ENCODE assay signal across 19 cellular contexts in the genomic region with DNA sequence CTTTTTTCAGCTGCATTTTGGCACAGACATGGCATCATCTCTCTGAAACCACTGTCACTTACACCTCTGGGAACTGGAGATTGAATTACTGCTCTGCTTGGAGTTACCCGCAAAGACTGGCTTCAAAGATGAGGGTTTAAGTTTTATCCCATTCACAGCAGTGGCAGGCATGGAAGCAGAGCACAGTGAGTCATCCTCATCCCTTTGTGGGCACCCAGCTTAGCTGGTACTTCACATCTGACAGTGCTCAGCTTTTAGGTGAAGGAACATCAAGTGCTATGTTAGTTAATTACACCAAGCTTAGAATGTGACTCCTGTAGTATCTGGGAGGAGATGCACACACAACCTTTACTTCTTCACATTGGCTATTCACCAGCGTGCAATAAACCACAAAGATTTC. TPM values are rescaled to one million over a fixed set of nuclear protein-coding genes. Genes with fewer than 3 reads are reported as not detected.
DNase-seq lines count a peak whose midpoint lies in the region; ATAC-seq and TF ChIP-seq lines count a peak whose summit lies in the region.
"Had no signal": no experiment of that assay in that cellular context is flagged by ENCODE, and none has a peak within 500 bp of the region (broad histone marks: within the 10 kb centered on the region; RNA-seq: fewer than 3 reads in every experiment).

No MANE protein-coding gene starts in this region.

- H3K36me3 ChIP-seq in upper lobe of right lung: no peaks in the 10 kb centered on the region
- H3K36me3 ChIP-seq: gastrocnemius medialis had no signal

- H3K9me3 Mint-ChIP-seq in chondrocyte (ENCODE audit: low read depth) (no peaks in the 10 kb centered on the region), type B pancreatic cell (no peaks in the 10 kb centered on the region)
- H3K9me3 Mint-ChIP-seq: CD14-positive monocyte; naive B cell; T-helper 2 cell treated with Interferon-gamma antibody and Interleukin-4, amounts not matched to agents 5 μg/mL and 100 μg/mL, for 36 hours had no signal

- no peaks in the 10 kb centered on the region for H3K9me3 ChIP-seq in upper lobe of right lung
- H3K9me3 ChIP-seq: gastrocnemius medialis had no signal

- no peaks in the 10 kb centered on the region for H3K36me3 Mint-ChIP-seq in chondrocyte (ENCODE audit: low read depth)
- H3K36me3 Mint-ChIP-seq in type B pancreatic cell: no peaks in the 10 kb centered on the region
- H3K36me3 Mint-ChIP-seq: CD14-positive monocyte, naive B cell had no signal

- intact Hi-C loops in upper lobe of right lung (cut with DNase I): no loop called here

- H3K27ac ChIP-seq in upper lobe of right lung: no peak overlapping the region
- H3K27ac ChIP-seq: gastrocnemius medialis had no signal

- H3K27me3 Mint-ChIP-seq in chondrocyte (ENCODE audit: low read depth): peaks cover 11% of the 10 kb centered on the region
- H3K27me3 Mint-ChIP-seq in type B pancreatic cell: no peaks in the 10 kb centered on the region

- no peaks in the 10 kb centered on the region for H3K27me3 ChIP-seq in upper lobe of right lung
- H3K27me3 ChIP-seq: gastrocnemius medialis had no signal

- H3K27ac Mint-ChIP-seq in chondrocyte (ENCODE audit: unreplicated experiment) (no peak overlapping the region), type B pancreatic cell (no peak overlapping the region)
- H3K27ac Mint-ChIP-seq: CD14-positive monocyte; naive B cell; T-helper 2 cell treated with Interferon-gamma antibody and Interleukin-4, amounts not matched to agents 5 μg/mL and 100 μg/mL, for 36 hours had no signal

- DNase-seq in HPDE6-E6E7 (ENCODE audit: extremely low spot score) (peak; percentile 19), SW480 (ENCODE audit: low spot score) (peak; percentile 48), glomerular visceral epithelial cell (ENCODE audit: extremely low spot score) (peak; percentile 16), upper lobe of right lung (no peak), SHP77 treated with DMSO at 0.1 percent for 48 hours (lab: John Stamatoyannopoulos, UW) (no peak), chondrocyte (ENCODE audit: low spot score) (no peak), type B pancreatic cell (ENCODE audit: extremely low spot score, unreplicated experiment) (no peak)
- DNase-seq: activated effector memory CD4-positive, alpha-beta T cell treated with Interleukin-2 at 50 U/mL for 16 hours; amygdala; DMS79 treated with DMSO at 0.1 percent for 48 hours; naive B cell; NCI-H146; NCI-H446 treated with DMSO at 0.1 percent for 48 hours had no signal

- no peak for TF ChIP-seq CTCF in upper lobe of right lung (IDR thresholded peaks at IDR 0.05)
- no peak for TF ChIP-seq CTCF in chondrocyte (IDR thresholded peaks at IDR 0.05)
- TF ChIP-seq CTCF in type B pancreatic cell (conservative IDR thresholded peaks at IDR 0.05): no peak

- H3K4me1 ChIP-seq in upper lobe of right lung: no peaks in the 10 kb centered on the region

- no peaks in the 10 kb centered on the region for H3K4me1 Mint-ChIP-seq in chondrocyte (ENCODE audit: low read depth)
- peaks cover 12% of the 10 kb centered on the region for H3K4me1 Mint-ChIP-seq in type B pancreatic cell (ENCODE audit: unreplicated experiment)
- H3K4me1 Mint-ChIP-seq: CD14-positive monocyte, naive B cell had no signal

- H3K4me3 Mint-ChIP-seq in chondrocyte (ENCODE audit: unreplicated experiment): no peak overlapping the region
- no peak overlapping the region for H3K4me3 Mint-ChIP-seq in type B pancreatic cell
- H3K4me3 Mint-ChIP-seq: CD14-positive monocyte; naive B cell; T-helper 2 cell treated with Interferon-gamma antibody and Interleukin-4, amounts not matched to agents 5 μg/mL and 100 μg/mL, for 36 hours had no signal

- peak; percentile 57 for ATAC-seq in upper lobe of right lung
- ATAC-seq in GM18519 (IDR thresholded peaks at IDR 0.05; ENCODE audit: low FRiP score, unreplicated experiment): no peak
- ATAC-seq: activated CD4-positive, CD25-positive, alpha-beta regulatory T cell treated with anti-CD3 and anti-CD28 coated beads, Interleukin-2, amount 50 U/mL, for 24 hours had no signal

- no peak overlapping the region for H3K4me3 ChIP-seq in upper lobe of right lung
- H3K4me3 ChIP-seq: gastrocnemius medialis, lung had no signal

RNA-seq across cellular contexts. Expression of a gene that starts 24.8 kb away (rescaled TPM):
- total RNA-seq in upper lobe of right lung: 212 TPM
- total RNA-seq in chondrocyte: 0.27 TPM in 1 of 3 replicates, not detected in the others
- total RNA-seq in type B pancreatic cell (ENCODE audit: low replicate concordance): 242 and 417 TPM in 2 replicates

Comparison
In these comparisons a context has a peak if more than half of its experiments do, and no peak if none do; other contexts are left out.
1. DNase-seq: peak in HPDE6-E6E7 (single experiment), SW480 (single experiment) and glomerular visceral epithelial cell (single experiment); none in upper lobe of right lung (single experiment), SHP77 treated with DMSO at 0.1 percent for 48 hours (single experiment), chondrocyte (single experiment) and type B pancreatic cell (single experiment).
2. RNA of a gene that starts 24.8 kb away (total RNA-seq): 242 to 417 TPM in type B pancreatic cell and 212 TPM in upper lobe of right lung (single experiment); 0.27 TPM in chondrocyte; every median in the first group is over 100 times any median in the second.